2 cellular contexts compared by ENCODE assay signal in the genomic region with DNA sequence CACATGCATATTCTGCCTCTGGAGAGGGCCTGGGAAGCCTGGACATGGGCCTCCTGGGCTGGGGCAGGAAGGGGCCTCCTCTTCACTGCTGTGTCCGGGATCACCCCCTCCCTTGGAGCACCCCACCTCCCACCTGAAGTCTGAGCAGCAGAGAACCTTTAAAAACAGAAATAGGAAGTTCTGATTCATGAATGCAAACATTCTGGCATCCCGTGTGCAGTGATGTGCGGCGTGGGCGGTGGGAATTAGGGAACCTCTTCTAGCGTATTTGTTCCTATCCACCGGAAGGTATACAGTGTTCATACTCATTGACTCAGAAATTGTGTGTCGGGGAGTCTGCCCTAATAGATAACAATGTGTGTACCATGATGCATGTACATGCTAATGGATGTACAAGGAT.
TF ChIP-seq lines count a peak whose summit lies in the region.

No MANE protein-coding gene starts in this region.

TF ChIP-seq in SK-N-SH, 30 proteins besides CTCF, POLR2A, EP300 and RAD21 (continued from another document):
- TF ChIP-seq RFX5 (IDR thresholded peaks at IDR 0.05; ENCODE audit: low read length), result no peak
- no peak for TF ChIP-seq FOXJ3 (CRISPR knock-in tag; IDR thresholded peaks at IDR 0.05)
- no peak for TF ChIP-seq GATA2 (CRISPR knock-in tag; IDR thresholded peaks at IDR 0.05)
- TF ChIP-seq IRF3 (IDR thresholded peaks at IDR 0.05; ENCODE audit: low read depth, low read length), result no peak
- TF ChIP-seq ELF1 (IDR thresholded peaks at IDR 0.05), result no peak

TF ChIP-seq in SK-N-SH treated with all-trans-retinoic acid at 6 μM for 48 hours, 23 proteins besides CTCF, POLR2A, EP300 and RAD21:
- TF ChIP-seq TSHZ2 (CRISPR knock-in tag; IDR thresholded peaks at IDR 0.05) (no peak), ZC3H10 (CRISPR knock-in tag; IDR thresholded peaks at IDR 0.05) (no peak)
